2 cellular contexts compared by ENCODE assay signal in the genomic region with DNA sequence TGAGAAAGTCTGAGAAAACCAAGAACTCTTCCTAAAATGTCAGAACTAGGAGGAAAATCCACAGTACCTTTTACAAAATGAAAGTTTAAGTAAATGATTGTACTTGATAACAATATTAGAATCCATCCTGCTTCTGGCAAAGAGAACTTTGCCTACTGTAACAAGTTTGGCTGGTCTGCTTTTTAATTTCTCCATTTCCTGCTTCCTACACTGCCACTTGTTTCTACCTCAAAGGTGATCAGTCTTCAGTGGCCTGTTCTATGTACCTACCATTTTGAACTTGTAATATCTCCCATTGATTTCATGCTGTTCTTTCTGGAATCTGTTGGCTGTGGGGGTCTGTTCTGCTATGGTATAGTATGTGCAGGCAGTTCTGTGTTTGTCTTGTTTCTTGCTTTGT.
TF ChIP-seq lines count a peak whose summit lies in the region.

No MANE protein-coding gene starts in this region.

TF ChIP-seq in HCT116, 20 proteins besides CTCF, POLR2A, EP300 and RAD21:
- no peak for TF ChIP-seq SP1 (IDR thresholded peaks at IDR 0.05; ENCODE audit: low read depth)

TF ChIP-seq in HepG2, 621 proteins besides CTCF, POLR2A, EP300 and RAD21:
- TF ChIP-seq BCL6 (CRISPR knock-in tag; IDR thresholded peaks at IDR 0.05) = no peak
- no peak for TF ChIP-seq ZNF878 (CRISPR knock-in tag; IDR thresholded peaks at IDR 0.05)
- TF ChIP-seq, protein P1, sequence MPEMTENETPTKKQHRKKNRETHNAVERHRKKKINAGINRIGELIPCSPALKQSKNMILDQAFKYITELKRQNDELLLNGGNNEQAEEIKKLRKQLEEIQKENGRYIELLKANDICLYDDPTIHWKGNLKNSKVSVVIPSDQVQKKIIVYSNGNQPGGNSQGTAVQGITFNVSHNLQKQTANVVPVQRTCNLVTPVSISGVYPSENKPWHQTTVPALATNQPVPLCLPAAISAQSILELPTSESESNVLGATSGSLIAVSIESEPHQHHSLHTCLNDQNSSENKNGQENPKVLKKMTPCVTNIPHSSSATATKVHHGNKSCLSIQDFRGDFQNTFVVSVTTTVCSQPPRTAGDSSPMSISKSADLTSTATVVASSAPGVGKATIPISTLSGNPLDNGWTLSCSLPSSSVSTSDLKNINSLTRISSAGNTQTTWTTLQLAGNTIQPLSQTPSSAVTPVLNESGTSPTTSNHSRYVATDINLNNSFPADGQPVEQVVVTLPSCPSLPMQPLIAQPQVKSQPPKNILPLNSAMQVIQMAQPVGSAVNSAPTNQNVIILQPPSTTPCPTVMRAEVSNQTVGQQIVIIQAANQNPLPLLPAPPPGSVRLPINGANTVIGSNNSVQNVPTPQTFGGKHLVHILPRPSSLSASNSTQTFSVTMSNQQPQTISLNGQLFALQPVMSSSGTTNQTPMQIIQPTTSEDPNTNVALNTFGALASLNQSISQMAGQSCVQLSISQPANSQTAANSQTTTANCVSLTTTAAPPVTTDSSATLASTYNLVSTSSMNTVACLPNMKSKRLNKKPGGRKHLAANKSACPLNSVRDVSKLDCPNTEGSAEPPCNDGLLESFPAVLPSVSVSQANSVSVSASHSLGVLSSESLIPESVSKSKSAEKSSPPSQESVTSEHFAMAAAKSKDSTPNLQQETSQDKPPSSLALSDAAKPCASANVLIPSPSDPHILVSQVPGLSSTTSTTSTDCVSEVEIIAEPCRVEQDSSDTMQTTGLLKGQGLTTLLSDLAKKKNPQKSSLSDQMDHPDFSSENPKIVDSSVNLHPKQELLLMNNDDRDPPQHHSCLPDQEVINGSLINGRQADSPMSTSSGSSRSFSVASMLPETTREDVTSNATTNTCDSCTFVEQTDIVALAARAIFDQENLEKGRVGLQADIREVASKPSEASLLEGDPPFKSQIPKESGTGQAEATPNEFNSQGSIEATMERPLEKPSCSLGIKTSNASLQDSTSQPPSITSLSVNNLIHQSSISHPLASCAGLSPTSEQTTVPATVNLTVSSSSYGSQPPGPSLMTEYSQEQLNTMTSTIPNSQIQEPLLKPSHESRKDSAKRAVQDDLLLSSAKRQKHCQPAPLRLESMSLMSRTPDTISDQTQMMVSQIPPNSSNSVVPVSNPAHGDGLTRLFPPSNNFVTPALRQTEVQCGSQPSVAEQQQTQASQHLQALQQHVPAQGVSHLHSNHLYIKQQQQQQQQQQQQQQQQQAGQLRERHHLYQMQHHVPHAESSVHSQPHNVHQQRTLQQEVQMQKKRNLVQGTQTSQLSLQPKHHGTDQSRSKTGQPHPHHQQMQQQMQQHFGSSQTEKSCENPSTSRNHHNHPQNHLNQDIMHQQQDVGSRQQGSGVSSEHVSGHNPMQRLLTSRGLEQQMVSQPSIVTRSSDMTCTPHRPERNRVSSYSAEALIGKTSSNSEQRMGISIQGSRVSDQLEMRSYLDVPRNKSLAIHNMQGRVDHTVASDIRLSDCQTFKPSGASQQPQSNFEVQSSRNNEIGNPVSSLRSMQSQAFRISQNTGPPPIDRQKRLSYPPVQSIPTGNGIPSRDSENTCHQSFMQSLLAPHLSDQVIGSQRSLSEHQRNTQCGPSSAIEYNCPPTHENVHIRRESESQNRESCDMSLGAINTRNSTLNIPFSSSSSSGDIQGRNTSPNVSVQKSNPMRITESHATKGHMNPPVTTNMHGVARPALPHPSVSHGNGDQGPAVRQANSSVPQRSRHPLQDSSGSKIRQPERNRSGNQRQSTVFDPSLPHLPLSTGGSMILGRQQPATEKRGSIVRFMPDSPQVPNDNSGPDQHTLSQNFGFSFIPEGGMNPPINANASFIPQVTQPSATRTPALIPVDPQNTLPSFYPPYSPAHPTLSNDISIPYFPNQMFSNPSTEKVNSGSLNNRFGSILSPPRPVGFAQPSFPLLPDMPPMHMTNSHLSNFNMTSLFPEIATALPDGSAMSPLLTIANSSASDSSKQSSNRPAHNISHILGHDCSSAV (CRISPR knock-in tag; IDR thresholded peaks at IDR 0.05; ENCODE audit: borderline replicate concordance) = no peak
- no peak for TF ChIP-seq MEIS1 (CRISPR knock-in tag; IDR thresholded peaks at IDR 0.05; ENCODE audit: borderline replicate concordance)
- no peak for TF ChIP-seq MAZ (IDR thresholded peaks at IDR 0.05; ENCODE audit: borderline replicate concordance, low read depth, low read length)
- TF ChIP-seq MAZ (CRISPR knock-in tag; IDR thresholded peaks at IDR 0.05; ENCODE audit: low read depth) = no peak
